In the genomic region with DNA sequence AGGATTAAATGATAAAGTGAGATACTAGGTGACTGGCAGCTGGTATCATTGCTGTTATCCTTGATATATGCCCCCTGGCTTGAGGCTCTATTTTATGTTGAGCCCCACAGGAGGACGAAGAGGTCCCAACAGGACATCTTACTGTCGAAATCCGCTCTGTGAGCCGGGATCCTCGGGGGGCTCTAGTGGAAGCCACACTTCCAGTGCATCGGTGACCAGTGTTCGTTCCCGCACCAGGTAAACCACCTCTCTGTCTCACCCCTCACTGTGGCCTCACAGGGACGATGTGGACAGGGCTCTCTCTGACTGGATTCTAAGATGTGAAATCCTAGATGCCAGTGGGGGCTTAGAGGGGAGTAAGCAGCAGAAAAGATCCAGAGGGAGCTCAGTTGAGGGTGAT, we compare ENCODE assay signal across 26 cellular contexts. TPM values are rescaled to one million over a fixed set of nuclear protein-coding genes. Genes with fewer than 3 reads are reported as not detected.
A peak's percentile ranks its signal among the peaks of the same experiment; 100 is the strongest.
DNase-seq lines count a peak whose midpoint lies in the region; ATAC-seq and TF ChIP-seq lines count a peak whose summit lies in the region.
"Had no signal": no experiment of that assay in that cellular context is flagged by ENCODE, and none has a peak within 500 bp of the region (broad histone marks: within the 10 kb centered on the region; RNA-seq: fewer than 3 reads in every experiment).

No MANE protein-coding gene starts in this region.

- peaks cover 21% of the 10 kb centered on the region for H3K36me3 ChIP-seq in CD4-positive, alpha-beta memory T cell (ENCODE audit: insufficient read depth, low read length)
- H3K36me3 ChIP-seq: neural progenitor cell had no signal

- POLR2A ChIA-PET in CD4-positive, alpha-beta memory T cell (lab: Charles Lee; ENCODE audit: partially characterized antibody): interaction anchor here (0.8 to 3.3 kb wide), 5 partner anchors 9 to 281 kb away, joined by 3 to 48 read pairs (median 4); a partner anchor contains a TSS

- H3K9me3 Mint-ChIP-seq in T-helper 2 cell treated with Interferon-gamma antibody and Interleukin-4, amounts not matched to agents 5 μg/mL and 100 μg/mL, for 36 hours: no peaks in the 10 kb centered on the region
- peaks cover 0 to 5% (median 0%) of the 10 kb centered on the region in 8 donors for H3K9me3 Mint-ChIP-seq in CD4-positive, alpha-beta memory T cell
- H3K9me3 Mint-ChIP-seq in activated naive CD8-positive, alpha-beta T cell treated with anti-CD3 and anti-CD28 coated beads for 36 hours: no peaks in the 10 kb centered on the region
- H3K9me3 Mint-ChIP-seq in natural killer cell: no peaks in the 10 kb centered on the region
- H3K9me3 Mint-ChIP-seq: neural progenitor cell had no signal

- H3K27me3 Mint-ChIP-seq in T-helper 2 cell treated with Interferon-gamma antibody and Interleukin-4, amounts not matched to agents 5 μg/mL and 100 μg/mL, for 36 hours (ENCODE audit: low read depth): no peaks in the 10 kb centered on the region
- H3K27me3 Mint-ChIP-seq in CD4-positive, alpha-beta memory T cell: no peaks in the 10 kb centered on the region
- H3K27me3 Mint-ChIP-seq in activated naive CD8-positive, alpha-beta T cell treated with anti-CD3 and anti-CD28 coated beads for 36 hours: no peaks in the 10 kb centered on the region
- no peaks in the 10 kb centered on the region for H3K27me3 Mint-ChIP-seq in natural killer cell (ENCODE audit: low read depth in 2 of 2)

- H3K4me1 Mint-ChIP-seq in T-helper 2 cell treated with Interferon-gamma antibody and Interleukin-4, amounts not matched to agents 5 μg/mL and 100 μg/mL, for 36 hours (ENCODE audit: low read depth): peaks cover 37% of the 10 kb centered on the region
- H3K4me1 Mint-ChIP-seq in CD4-positive, alpha-beta memory T cell: peaks cover 26 to 51% (median 37%) of the 10 kb centered on the region in 4 donors
- peaks cover 26% of the 10 kb centered on the region for H3K4me1 Mint-ChIP-seq in activated naive CD8-positive, alpha-beta T cell treated with anti-CD3 and anti-CD28 coated beads for 36 hours
- H3K4me1 Mint-ChIP-seq in natural killer cell: peaks cover 25 to 29% of the 10 kb centered on the region in 2 donors

- H3K27me3 ChIP-seq in CD4-positive, alpha-beta memory T cell (ENCODE audit: insufficient read depth, low read length): no peaks in the 10 kb centered on the region
- H3K27me3 ChIP-seq: dorsolateral prefrontal cortex, MG63, neural progenitor cell, vagina had no signal

- no peak for TF ChIP-seq CTCF in natural killer cell (IDR thresholded peaks at IDR 0.05)

- no peak for DNase-seq in T-helper 2 cell treated with Interferon-gamma antibody and Interleukin-4, amounts not matched to agents 5 μg/mL and 100 μg/mL, for 36 hours (ENCODE audit: low spot score)
- DNase-seq in T-helper 2 cell (no peak), natural killer cell (no peak), ecto neural progenitor cell (ENCODE audit: low spot score) (no peak), NCI-H187 (lab: John Stamatoyannopoulos, UW) (no peak)
- DNase-seq in CD4-positive, alpha-beta memory T cell: no peak
- no peak for DNase-seq in activated naive CD8-positive, alpha-beta T cell treated with anti-CD3 and anti-CD28 coated beads for 36 hours
- DNase-seq: DMS79; dorsolateral prefrontal cortex; erythroblast; foreskin melanocyte; IMR-90; kidney glomerular epithelial cell; MG63; NCI-H1694; NCI-H748 treated with DMSO at 0.1 percent for 48 hours; PC-3; SIG-M5; stimulated activated CD8-positive, alpha-beta memory T cell treated with anti-CD3 and anti-CD28 coated beads, Interleukin-4, amount 100 ng/mL, for 48 hours; T-helper 9 cell had no signal

- peaks cover 17% of the 10 kb centered on the region for H3K36me3 Mint-ChIP-seq in T-helper 2 cell treated with Interferon-gamma antibody and Interleukin-4, amounts not matched to agents 5 μg/mL and 100 μg/mL, for 36 hours (ENCODE audit: low read depth)
- H3K36me3 Mint-ChIP-seq in CD4-positive, alpha-beta memory T cell: peaks cover 9 to 37% of the 10 kb centered on the region in 2 donors
- peaks cover 3% of the 10 kb centered on the region for H3K36me3 Mint-ChIP-seq in activated naive CD8-positive, alpha-beta T cell treated with anti-CD3 and anti-CD28 coated beads for 36 hours
- no peaks in the 10 kb centered on the region for H3K36me3 Mint-ChIP-seq in natural killer cell

- H3K27ac Mint-ChIP-seq in T-helper 2 cell treated with Interferon-gamma antibody and Interleukin-4, amounts not matched to agents 5 μg/mL and 100 μg/mL, for 36 hours: peak overlapping the region; percentile 64
- H3K27ac Mint-ChIP-seq in CD4-positive, alpha-beta memory T cell: peak overlapping the region in 5 of 7 donors; percentile 20 to 80 (median 74)
- H3K27ac Mint-ChIP-seq in activated naive CD8-positive, alpha-beta T cell treated with anti-CD3 and anti-CD28 coated beads for 36 hours: peak overlapping the region; percentile 1
- H3K27ac Mint-ChIP-seq in natural killer cell: peak overlapping the region in 1 of 2 donors; percentile 87

- ATAC-seq in natural killer cell: no peak
- no peak for ATAC-seq in GM21825 (IDR thresholded peaks at IDR 0.05; ENCODE audit: unreplicated experiment)
- ATAC-seq: HCT116, PC-3 had no signal

- intact Hi-C loops in CD4-positive, alpha-beta memory T cell (cut with micrococcal nuclease): loop anchor here (10.0 kb wide), 1 partner anchor 130 kb away; a partner anchor contains a TSS
- intact Hi-C loops in natural killer cell (cut with micrococcal nuclease): no loop called here

- H3K27ac ChIP-seq in CD4-positive, alpha-beta memory T cell (ENCODE audit: low read depth, low read length): no peak overlapping the region
- H3K27ac ChIP-seq: C4-2B, neural progenitor cell, vagina had no signal

- no peak overlapping the region for H3K4me3 ChIP-seq in CD4-positive, alpha-beta memory T cell (ENCODE audit: low read length in 2 of 2)
- H3K4me3 ChIP-seq: MG63, neural progenitor cell, smooth muscle cell, vagina had no signal

- H3K4me1 ChIP-seq in CD4-positive, alpha-beta memory T cell (ENCODE audit: insufficient read depth, low read length): peaks cover 35% of the 10 kb centered on the region

- no peaks in the 10 kb centered on the region for H3K9me3 ChIP-seq in CD4-positive, alpha-beta memory T cell (ENCODE audit: control insufficient read depth in 1 of 2, low read length in 2 of 2)
- H3K9me3 ChIP-seq: MG63, vagina had no signal

- CTCF ChIA-PET in CD4-positive, alpha-beta memory T cell (lab: Charles Lee; ENCODE audit: partially characterized antibody): interaction anchor here (0.8 to 4.2 kb wide), 3 partner anchors 18 to 285 kb away, joined by 3 to 32 read pairs (median 6); a partner anchor contains a TSS

- peak overlapping the region; percentile 91 for H3K4me3 Mint-ChIP-seq in T-helper 2 cell treated with Interferon-gamma antibody and Interleukin-4, amounts not matched to agents 5 μg/mL and 100 μg/mL, for 36 hours
- peak overlapping the region in 7 of 8 donors; percentile 13 to 89 (median 44) for H3K4me3 Mint-ChIP-seq in CD4-positive, alpha-beta memory T cell
- peak overlapping the region; percentile 35 for H3K4me3 Mint-ChIP-seq in activated naive CD8-positive, alpha-beta T cell treated with anti-CD3 and anti-CD28 coated beads for 36 hours
- H3K4me3 Mint-ChIP-seq in natural killer cell: peak overlapping the region; percentile 54

RNA-seq across cellular contexts. Expression of a gene that starts 2.1 kb away (rescaled TPM):
- total RNA-seq in CD4-positive, alpha-beta memory T cell: 10 to 100 TPM; 18.4 to 19.1 TPM
- polyA plus RNA-seq in CD4-positive, alpha-beta memory T cell: 1 to 10 TPM; 1.1 to 4.2 TPM
- 10 to 100 TPM; 24.0 to 25.2 TPM for total RNA-seq in activated naive CD8-positive, alpha-beta T cell treated with anti-CD3 and anti-CD28 coated beads for 36 hours
- total RNA-seq in natural killer cell: 10 to 100 TPM; 13.3 to 17.1 (median 15.8) TPM

RNA-seq across cellular contexts. Expression of a gene that starts 33.0 kb away (rescaled TPM):
- total RNA-seq in CD4-positive, alpha-beta memory T cell: 10 to 100 TPM; 60.3 to 62.5 TPM
- 10 to 100 TPM; 25.4 to 25.5 TPM for polyA plus RNA-seq in CD4-positive, alpha-beta memory T cell
- total RNA-seq in activated naive CD8-positive, alpha-beta T cell treated with anti-CD3 and anti-CD28 coated beads for 36 hours: 10 to 100 TPM; 85.3 to 88.3 TPM
- 10 to 100 TPM; 48.6 to 59.0 (median 52.8) TPM for total RNA-seq in natural killer cell

Comparison
In these comparisons a context has a peak if more than half of its experiments do, and no peak if none do; other contexts are left out.
1. H3K4me3 Mint-ChIP-seq: peak in every context shown above with its lines; median percentile 91 in T-helper 2 cell treated with Interferon-gamma antibody and Interleukin-4, amounts not matched to agents 5 μg/mL and 100 μg/mL, for 36 hours; 54 in natural killer cell; 44 in CD4-positive, alpha-beta memory T cell; 35 in activated naive CD8-positive, alpha-beta T cell treated with anti-CD3 and anti-CD28 coated beads for 36 hours.